In the genomic region with DNA sequence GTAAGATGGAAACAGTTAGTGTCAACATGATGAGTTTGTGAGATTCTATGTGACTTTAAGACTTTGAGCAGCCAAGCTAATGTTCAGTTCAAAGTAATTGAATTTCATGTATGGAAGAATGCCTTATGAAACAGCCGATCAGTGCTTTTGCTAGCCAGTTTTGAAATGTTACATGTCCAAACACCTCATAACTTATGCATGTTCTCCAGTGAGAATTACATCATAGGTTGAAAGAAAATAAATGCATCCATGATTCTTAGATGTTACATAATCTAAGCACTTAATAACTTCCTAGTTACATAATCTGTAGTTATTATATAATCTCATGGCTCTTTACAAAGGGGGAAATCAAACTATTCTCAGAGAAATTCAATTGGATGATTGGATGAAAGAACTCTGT, we compare ENCODE assay signal across 27 cellular contexts.
DNase-seq lines count a peak whose midpoint lies in the region; ATAC-seq, FAIRE-seq and TF ChIP-seq lines count a peak whose summit lies in the region.
"Had no signal": no experiment of that assay in that cellular context is flagged by ENCODE, and none has a peak within 500 bp of the region (broad histone marks: within the 10 kb centered on the region; RNA-seq: fewer than 3 reads in every experiment).

No MANE protein-coding gene starts in this region.

- H3K4me3 ChIP-seq in A549 (no peak overlapping the region), GM23248 (no peak overlapping the region), bronchial epithelial cell (ENCODE audit: low read depth, low read length) (no peak overlapping the region)
- H3K4me3 ChIP-seq in naive thymus-derived CD4-positive, alpha-beta T cell (ENCODE audit: low read length) = no peak overlapping the region
- H3K4me3 ChIP-seq: BLaER1 treated with 17β-estradiol and CSF1 and Interleukin-3, amounts not matched to agents 10 nM and 100 nM had no signal

- no peaks in the 10 kb centered on the region for H3K27me3 ChIP-seq in GM23248 (replicated peaks; ENCODE audit: insufficient read depth)
- H3K27me3 ChIP-seq in bronchial epithelial cell (ENCODE audit: control insufficient read depth, insufficient read depth, low read length) = no peaks in the 10 kb centered on the region
- H3K27me3 ChIP-seq in foreskin keratinocyte = no peaks in the 10 kb centered on the region
- no peaks in the 10 kb centered on the region for H3K27me3 ChIP-seq in naive thymus-derived CD4-positive, alpha-beta T cell (ENCODE audit: control insufficient read depth in 2 of 2, insufficient read depth in 2 of 2, low read length in 2 of 2)
- H3K27me3 ChIP-seq: BLaER1 treated with 17β-estradiol and CSF1 and Interleukin-3, amounts not matched to agents 10 nM and 100 nM had no signal

- no peaks in the 10 kb centered on the region for H4K20me1 ChIP-seq in GM23248 (ENCODE audit: insufficient read depth)
- H4K20me1 ChIP-seq: BLaER1 treated with 17β-estradiol and CSF1 and Interleukin-3, amounts not matched to agents 10 nM and 100 nM had no signal

- intact Hi-C loops in naive thymus-derived CD4-positive, alpha-beta T cell (cut with micrococcal nuclease) = no loop called here

- WGBS in A549 (ENCODE audit: missing lambda C conversion rate) = 77% methylated on average over 1 of the region's 1 CpG
- WGBS in GM23248 (ENCODE audit: low coverage in 1 of 2, low lambda C conversion rate in 2 of 2, missing lambda C conversion rate in 2 of 2), 2 experiments = 12 to 36% methylated on average over 1 of the region's 1 CpG

- H3K4me3 Mint-ChIP-seq in naive thymus-derived CD4-positive, alpha-beta T cell = no peak overlapping the region
- H3K4me3 Mint-ChIP-seq: activated CD4-positive, alpha-beta T cell treated with anti-CD3 and anti-CD28 coated beads, Interleukin-2, amount 10 ng/mL, durations not matched to agents 24 days and 14 days; activated CD8-positive, alpha-beta memory T cell treated with anti-CD3 and anti-CD28 coated beads, Interleukin-2, amount 10 ng/mL, durations not matched to agents 7 days and 5 days; activated naive CD8-positive, alpha-beta T cell treated with anti-CD3 and anti-CD28 coated beads, Interleukin-2, amount 50 U/mL, for 24 hours; brain; natural killer cell treated with Interleukin-12 subunit alpha and Interleukin-12 subunit beta and Interleukin-15 and Interleukin-18, amount 100 ng/mL, for 72 hours; T-helper 2 cell treated with Interferon-gamma antibody and Interleukin-4, amounts not matched to agents 5 μg/mL and 100 μg/mL, for 36 hours; type B pancreatic cell had no signal

- FAIRE-seq in A549 (lab: Jason Lieb, UNC) (peak; percentile 86), bronchial epithelial cell (lab: Jason Lieb, UNC) (no peak)
- FAIRE-seq: colon had no signal

- H3K9ac ChIP-seq in GM23248 = no peak overlapping the region
- H3K9ac ChIP-seq: BLaER1 treated with 17β-estradiol and CSF1 and Interleukin-3, amounts not matched to agents 10 nM and 100 nM; KMS-11 had no signal

- ATAC-seq in A549 (no peak), foreskin keratinocyte (no peak), GM21619 (IDR thresholded peaks at IDR 0.05; ENCODE audit: unreplicated experiment) (no peak), HG02642 (IDR thresholded peaks at IDR 0.05; ENCODE audit: poor library complexity, unreplicated experiment) (no peak)
- ATAC-seq in naive thymus-derived CD4-positive, alpha-beta T cell = no peak
- ATAC-seq: activated CD8-positive, alpha-beta memory T cell treated with anti-CD3 and anti-CD28 coated beads, Interleukin-2, amount 10 ng/mL, durations not matched to agents 7 days and 5 days; activated naive CD8-positive, alpha-beta T cell treated with anti-CD3 and anti-CD28 coated beads, Interleukin-2, amount 50 U/mL, for 24 hours; natural killer cell treated with Interleukin-12 subunit alpha and Interleukin-12 subunit beta and Interleukin-15 and Interleukin-18, amount 100 ng/mL, for 72 hours; PC-3 had no signal

- no peaks in the 10 kb centered on the region for H3K4me1 Mint-ChIP-seq in naive thymus-derived CD4-positive, alpha-beta T cell
- H3K4me1 Mint-ChIP-seq: activated CD4-positive, alpha-beta T cell treated with anti-CD3 and anti-CD28 coated beads, Interleukin-2, amount 10 ng/mL, durations not matched to agents 24 days and 14 days; activated CD8-positive, alpha-beta memory T cell treated with anti-CD3 and anti-CD28 coated beads, Interleukin-2, amount 10 ng/mL, durations not matched to agents 7 days and 5 days; activated naive CD8-positive, alpha-beta T cell treated with anti-CD3 and anti-CD28 coated beads, Interleukin-2, amount 50 U/mL, for 24 hours had no signal

- H3K27me3 Mint-ChIP-seq in naive thymus-derived CD4-positive, alpha-beta T cell = peaks cover 0 to 6% (median 0%) of the 10 kb centered on the region in 5 donors
- H3K27me3 Mint-ChIP-seq: activated CD4-positive, alpha-beta T cell treated with anti-CD3 and anti-CD28 coated beads, Interleukin-2, amount 10 ng/mL, durations not matched to agents 24 days and 14 days; activated CD8-positive, alpha-beta memory T cell treated with anti-CD3 and anti-CD28 coated beads, Interleukin-2, amount 10 ng/mL, durations not matched to agents 7 days and 5 days; activated naive CD8-positive, alpha-beta T cell treated with anti-CD3 and anti-CD28 coated beads, Interleukin-2, amount 50 U/mL, for 24 hours; brain; natural killer cell treated with Interleukin-12 subunit alpha and Interleukin-12 subunit beta and Interleukin-15 and Interleukin-18, amount 100 ng/mL, for 72 hours; type B pancreatic cell had no signal

- H3K36me3 ChIP-seq in GM23248 (ENCODE audit: low read depth) = no peaks in the 10 kb centered on the region
- no peaks in the 10 kb centered on the region for H3K36me3 ChIP-seq in bronchial epithelial cell (ENCODE audit: control insufficient read depth, insufficient read depth, low read length)
- H3K36me3 ChIP-seq in naive thymus-derived CD4-positive, alpha-beta T cell (ENCODE audit: control insufficient read depth in 2 of 3, insufficient read depth in 3 of 3, low read length in 3 of 3) = no peaks in the 10 kb centered on the region
- H3K36me3 ChIP-seq: BLaER1 treated with 17β-estradiol and CSF1 and Interleukin-3, amounts not matched to agents 10 nM and 100 nM had no signal

- H3K9me3 ChIP-seq in A549 (no peaks in the 10 kb centered on the region), GM23248 (ENCODE audit: low read depth) (no peaks in the 10 kb centered on the region)
- no peaks in the 10 kb centered on the region for H3K9me3 ChIP-seq in naive thymus-derived CD4-positive, alpha-beta T cell (ENCODE audit: control insufficient read depth in 2 of 3, low read length in 3 of 3)

- no peak overlapping the region for H3K27ac Mint-ChIP-seq in naive thymus-derived CD4-positive, alpha-beta T cell
- H3K27ac Mint-ChIP-seq: activated CD4-positive, alpha-beta T cell treated with anti-CD3 and anti-CD28 coated beads, Interleukin-2, amount 10 ng/mL, durations not matched to agents 24 days and 14 days; activated CD8-positive, alpha-beta memory T cell treated with anti-CD3 and anti-CD28 coated beads, Interleukin-2, amount 10 ng/mL, durations not matched to agents 7 days and 5 days; activated naive CD8-positive, alpha-beta T cell treated with anti-CD3 and anti-CD28 coated beads, Interleukin-2, amount 50 U/mL, for 24 hours; natural killer cell treated with Interleukin-12 subunit alpha and Interleukin-12 subunit beta and Interleukin-15 and Interleukin-18, amount 100 ng/mL, for 72 hours; T-helper 2 cell treated with Interferon-gamma antibody and Interleukin-4, amounts not matched to agents 5 μg/mL and 100 μg/mL, for 36 hours; type B pancreatic cell had no signal

- H3K79me2 ChIP-seq in GM23248 (ENCODE audit: insufficient read depth) = peaks cover 94% of the 10 kb centered on the region

- no peak for TF ChIP-seq EP300 in A549 (IDR thresholded peaks at IDR 0.05)

- no peak for TF ChIP-seq RAD21 in A549 (conservative IDR thresholded peaks at IDR 0.05 in 1 of 2, IDR thresholded peaks at IDR 0.05 in 1 of 2)

- H3K4me2 ChIP-seq in A549 (peak overlapping the region; percentile 8; the same call in 2 of the 3 replicates), GM23248 (ENCODE audit: unreplicated experiment) (no peak overlapping the region)
- H3K4me2 ChIP-seq: BLaER1 treated with 17β-estradiol and CSF1 and Interleukin-3, amounts not matched to agents 10 nM and 100 nM; KMS-11 had no signal

- no peak overlapping the region for H2AFZ ChIP-seq in GM23248

- CTCF ChIA-PET in A549 (lab: Yijun Ruan, JAX) = interaction anchor here (0.9 kb wide), 1 partner anchor 10 kb away, joined by 4 read pairs; no protein-coding TSS in a partner anchor
- CTCF ChIA-PET in naive thymus-derived CD4-positive, alpha-beta T cell (lab: Charles Lee) = no interaction called here

- no peaks in the 10 kb centered on the region for H3K9me2 ChIP-seq in GM23248 (ENCODE audit: insufficient read depth)

- POLR2A ChIA-PET in A549 (lab: Yijun Ruan, JAX) = no interaction called here
- POLR2A ChIA-PET in naive thymus-derived CD4-positive, alpha-beta T cell (lab: Charles Lee) = no interaction called here

- peaks cover 16% of the 10 kb centered on the region; the same call in 1 of the 2 replicates for H3F3A ChIP-seq in GM23248 (ENCODE audit: insufficient read depth)

- in situ Hi-C loops in GM23248 (cut with MboI) = no loop called here

- DNase-seq in A549 (ENCODE audit: low read depth in 1 of 2, low spot score in 1 of 2) = no peak
- peak; percentile 58 for DNase-seq in GM23248
- peak; percentile 84 for DNase-seq in bronchial epithelial cell (ENCODE audit: low read depth)
- DNase-seq in foreskin keratinocyte = peak; percentile 8 to 35
- DNase-seq in naive thymus-derived CD4-positive, alpha-beta T cell = no peak
- DNase-seq: activated CD4-positive, alpha-beta T cell treated with anti-CD3 and anti-CD28 coated beads, Interleukin-2, amount 10 ng/mL, durations not matched to agents 24 days and 14 days; activated CD8-positive, alpha-beta memory T cell treated with anti-CD3 and anti-CD28 coated beads, Interleukin-2, amount 10 ng/mL, durations not matched to agents 7 days and 5 days; activated naive CD8-positive, alpha-beta T cell treated with anti-CD3 and anti-CD28 coated beads, Interleukin-2, amount 50 U/mL, for 24 hours; activated T-cell treated with anti-CD3 and anti-CD28 coated beads, Interleukin-2, amount 50 U/mL, for 48 hours; DMS79; effector memory CD4-positive, alpha-beta T cell; GF-D8; islet precursor cell; NCI-H1436 treated with DMSO at 0.1 percent for 48 hours; NCI-H82; PC-3; stimulated activated CD4-positive, alpha-beta T cell treated with anti-CD3 and anti-CD28 coated beads, Interleukin-4, amount 100 ng/mL, for 1 hour had no signal

- H3K27ac ChIP-seq in A549 (no peak overlapping the region), GM23248 (no peak overlapping the region), foreskin keratinocyte (no peak overlapping the region)
- H3K27ac ChIP-seq in naive thymus-derived CD4-positive, alpha-beta T cell (ENCODE audit: low read depth, low read length) = no peak overlapping the region
- H3K27ac ChIP-seq: BLaER1 treated with 17β-estradiol and CSF1 and Interleukin-3, amounts not matched to agents 10 nM and 100 nM; KMS-11; VCaP had no signal

- peaks cover 0 to 6% (median 0%) of the 10 kb centered on the region in 11 donors for H3K9me3 Mint-ChIP-seq in naive thymus-derived CD4-positive, alpha-beta T cell
- H3K9me3 Mint-ChIP-seq: activated CD4-positive, alpha-beta T cell treated with anti-CD3 and anti-CD28 coated beads, Interleukin-2, amount 10 ng/mL, durations not matched to agents 24 days and 14 days; activated naive CD8-positive, alpha-beta T cell treated with anti-CD3 and anti-CD28 coated beads, Interleukin-2, amount 50 U/mL, for 24 hours; T-helper 2 cell treated with Interferon-gamma antibody and Interleukin-4, amounts not matched to agents 5 μg/mL and 100 μg/mL, for 36 hours; type B pancreatic cell had no signal

- no peaks in the 10 kb centered on the region for H3K36me3 Mint-ChIP-seq in naive thymus-derived CD4-positive, alpha-beta T cell
- H3K36me3 Mint-ChIP-seq: activated CD8-positive, alpha-beta memory T cell treated with anti-CD3 and anti-CD28 coated beads, Interleukin-2, amount 10 ng/mL, durations not matched to agents 7 days and 5 days; brain; natural killer cell treated with Interleukin-12 subunit alpha and Interleukin-12 subunit beta and Interleukin-15 and Interleukin-18, amount 100 ng/mL, for 72 hours; type B pancreatic cell had no signal

- H3K4me1 ChIP-seq in A549 = peaks cover 50% of the 10 kb centered on the region
- H3K4me1 ChIP-seq in GM23248 (ENCODE audit: insufficient read depth) = peaks cover 5% of the 10 kb centered on the region; the same call in 1 of the 2 replicates
- H3K4me1 ChIP-seq in foreskin keratinocyte = no peaks in the 10 kb centered on the region
- no peaks in the 10 kb centered on the region for H3K4me1 ChIP-seq in naive thymus-derived CD4-positive, alpha-beta T cell (ENCODE audit: control insufficient read depth in 2 of 2, insufficient read depth in 2 of 2, low read length in 2 of 2)
- H3K4me1 ChIP-seq: BLaER1 treated with 17β-estradiol and CSF1 and Interleukin-3, amounts not matched to agents 10 nM and 100 nM had no signal

- no peak for TF ChIP-seq POLR2A in A549 (IDR thresholded peaks at IDR 0.05; ENCODE audit: low read length)

- TF ChIP-seq CTCF in A549 (IDR thresholded peaks at IDR 0.05) (no peak), bronchial epithelial cell (IDR thresholded peaks at IDR 0.05; ENCODE audit: insufficient read depth, low read length, severe bottlenecking) (no peak), foreskin keratinocyte (conservative IDR thresholded peaks at IDR 0.05) (no peak)

Comparison
In these comparisons a context has a peak if more than half of its experiments do, and no peak if none do; other contexts are left out.
1. DNase-seq: peak in GM23248 (single experiment), bronchial epithelial cell (single experiment) and foreskin keratinocyte (2 of 2); none in A549 (0 of 2) and naive thymus-derived CD4-positive, alpha-beta T cell (0 of 9).